26 cellular contexts compared by ENCODE assay signal in genomic region chr5:148523139-148523538, GRCh38.
DNase-seq lines count a peak whose midpoint lies in the region; TF ChIP-seq lines count a peak whose summit lies in the region.
"Had no signal": no experiment of that assay in that cellular context is flagged by ENCODE, and none has a peak within 500 bp of the region (broad histone marks: within the 10 kb centered on the region; RNA-seq: fewer than 3 reads in every experiment).

No MANE protein-coding gene starts in this region.

- WGBS in mesendoderm (ENCODE audit: extremely low coverage, insufficient coverage, low lambda C conversion rate): no CpG with 5 or more reads among the region's 5 CpGs

- H3K4me3 Mint-ChIP-seq in chondrocyte (ENCODE audit: unreplicated experiment): no peak overlapping the region
- H3K4me3 Mint-ChIP-seq: activated T-cell treated with anti-CD3 and anti-CD28 coated beads, Interleukin-2, amount 50 U/mL, for 24 hours; stimulated activated effector memory CD8-positive, alpha-beta T cell treated with anti-CD3 and anti-CD28 coated beads, Interleukin-12 subunit alpha, Interleukin-12 subunit beta, amount 100 ng/mL, for 72 hours; T-helper 1 cell treated with Interleukin-12 subunit alpha and Interleukin-12 subunit beta and Interleukin-4 antibody, amounts not matched to agents 30 μg/mL and 1 μg/mL, for 36 hours; type B pancreatic cell had no signal

- H3K36me3 Mint-ChIP-seq in chondrocyte (ENCODE audit: low read depth): no peaks in the 10 kb centered on the region
- H3K36me3 Mint-ChIP-seq: stimulated activated effector memory CD8-positive, alpha-beta T cell treated with anti-CD3 and anti-CD28 coated beads, Interleukin-12 subunit alpha, Interleukin-12 subunit beta, amount 100 ng/mL, for 72 hours; type B pancreatic cell had no signal

- no peak for TF ChIP-seq CTCF in WERI-Rb-1 (IDR thresholded peaks at IDR 0.05; ENCODE audit: low read depth, low read length)
- no peak for TF ChIP-seq CTCF in chondrocyte (IDR thresholded peaks at IDR 0.05)

- no peak overlapping the region for H2BK5ac ChIP-seq in mesendoderm (ENCODE audit: low read length)

- no peak overlapping the region for H2AK5ac ChIP-seq in mesendoderm (ENCODE audit: low read length)

- H2BK120ac ChIP-seq in mesendoderm (ENCODE audit: low read depth, low read length): no peak overlapping the region

- no peaks in the 10 kb centered on the region for H3K79me1 ChIP-seq in mesendoderm (ENCODE audit: low read length)

- no peak overlapping the region for H3K9ac ChIP-seq in mesendoderm (ENCODE audit: low read length)

- H3K23ac ChIP-seq in mesendoderm (ENCODE audit: low read length): no peak overlapping the region

- no peak overlapping the region for H3K56ac ChIP-seq in mesendoderm (ENCODE audit: low read length)

- no peak overlapping the region for H3K4ac ChIP-seq in mesendoderm (ENCODE audit: low read depth, low read length)

- peaks cover 12% of the 10 kb centered on the region for H3K27me3 Mint-ChIP-seq in chondrocyte (ENCODE audit: low read depth)

- H3K18ac ChIP-seq in mesendoderm (ENCODE audit: low read length): no peak overlapping the region

- H4K5ac ChIP-seq in mesendoderm (ENCODE audit: low read length): no peak overlapping the region

- H3K27ac Mint-ChIP-seq in chondrocyte (ENCODE audit: unreplicated experiment): no peak overlapping the region
- H3K27ac Mint-ChIP-seq: activated T-cell treated with anti-CD3 and anti-CD28 coated beads, Interleukin-2, amount 50 U/mL, for 24 hours; stimulated activated effector memory CD8-positive, alpha-beta T cell treated with anti-CD3 and anti-CD28 coated beads, Interleukin-12 subunit alpha, Interleukin-12 subunit beta, amount 100 ng/mL, for 72 hours; T-helper 1 cell treated with Interleukin-12 subunit alpha and Interleukin-12 subunit beta and Interleukin-4 antibody, amounts not matched to agents 30 μg/mL and 1 μg/mL, for 36 hours; type B pancreatic cell had no signal

- H3K79me2 ChIP-seq in mesendoderm (ENCODE audit: control insufficient read depth, insufficient read depth, low read length): no peaks in the 10 kb centered on the region

- H3K9me3 Mint-ChIP-seq in chondrocyte (ENCODE audit: low read depth): peaks cover under 1% of the 10 kb centered on the region
- H3K9me3 Mint-ChIP-seq: activated T-cell treated with anti-CD3 and anti-CD28 coated beads, Interleukin-2, amount 50 U/mL, for 24 hours; stimulated activated effector memory CD8-positive, alpha-beta T cell treated with anti-CD3 and anti-CD28 coated beads, Interleukin-12 subunit alpha, Interleukin-12 subunit beta, amount 100 ng/mL, for 72 hours; T-helper 1 cell treated with Interleukin-12 subunit alpha and Interleukin-12 subunit beta and Interleukin-4 antibody, amounts not matched to agents 30 μg/mL and 1 μg/mL, for 36 hours; type B pancreatic cell had no signal

- H3K27ac ChIP-seq in WERI-Rb-1: no peak overlapping the region
- H3K27ac ChIP-seq in mesendoderm (ENCODE audit: low read depth, low read length): no peak overlapping the region
- H3K27ac ChIP-seq: dorsolateral prefrontal cortex, Peyer's patch had no signal

- no peak overlapping the region for H4K8ac ChIP-seq in mesendoderm (ENCODE audit: low read depth, low read length)

- no peaks in the 10 kb centered on the region for H3K4me1 ChIP-seq in mesendoderm (ENCODE audit: control insufficient read depth, low read depth, low read length)
- H3K4me1 ChIP-seq: Peyer's patch had no signal

- H3K4me2 ChIP-seq in mesendoderm (ENCODE audit: low read length): no peak overlapping the region

- DNase-seq in NCI-H748 (lab: John Stamatoyannopoulos, UW; ENCODE audit: unreplicated experiment): peak; percentile 36
- no peak for DNase-seq in NCI-H748 treated with DMSO at 0.1 percent for 48 hours (lab: John Stamatoyannopoulos, UW)
- peak; percentile 35 for DNase-seq in NCI-H69 (lab: John Stamatoyannopoulos, UW)
- peak; percentile 7 for DNase-seq in WERI-Rb-1
- peak; percentile 30 for DNase-seq in mesendoderm
- DNase-seq in GM19238 (ENCODE audit: insufficient read length, low spot score): no peak
- DNase-seq in foreskin melanocyte: no peak
- DNase-seq in chondrocyte (ENCODE audit: low spot score): no peak
- DNase-seq: activated CD4-positive, alpha-beta T cell treated with anti-CD3 and anti-CD28 coated beads for 48 hours; activated T-cell treated with anti-CD3 and anti-CD28 coated beads, Interleukin-2, amount 50 U/mL, for 24 hours; AML-193; DMS79 treated with DMSO at 0.1 percent for 48 hours; dorsolateral prefrontal cortex; glutamatergic neuron; HCEC 1CT; IMR-90; NCI-H1105; NCI-H2029; NCI-H345; NK-92 treated with Interleukin-12 subunit alpha and Interleukin-12 subunit beta, amount 100 ng/mL, for 24 hours; Peyer's patch; posterior cingulate gyrus; stimulated activated CD4-positive, alpha-beta T cell treated with anti-CD3 and anti-CD28 coated beads, Interleukin-4, amount 100 ng/mL, for 24 hours had no signal

- H3K27me3 ChIP-seq in WERI-Rb-1 (ENCODE audit: insufficient read depth, low read depth, severe bottlenecking) (peaks cover 4% of the 10 kb centered on the region), mesendoderm (ENCODE audit: insufficient read depth, low read length, poor library complexity) (no peaks in the 10 kb centered on the region)
- H3K27me3 ChIP-seq: Peyer's patch had no signal

- H3K4me3 ChIP-seq in WERI-Rb-1 (ENCODE audit: low read depth, low read length) (no peak overlapping the region), mesendoderm (ENCODE audit: low read length) (no peak overlapping the region)
- H3K4me3 ChIP-seq: dorsolateral prefrontal cortex, Peyer's patch had no signal

- no peaks in the 10 kb centered on the region for H3K9me3 ChIP-seq in WERI-Rb-1 (ENCODE audit: severe bottlenecking)
- H3K9me3 ChIP-seq: Peyer's patch had no signal

- H3K4me1 Mint-ChIP-seq in chondrocyte (ENCODE audit: low read depth): no peaks in the 10 kb centered on the region
- H3K4me1 Mint-ChIP-seq: stimulated activated effector memory CD8-positive, alpha-beta T cell treated with anti-CD3 and anti-CD28 coated beads, Interleukin-12 subunit alpha, Interleukin-12 subunit beta, amount 100 ng/mL, for 72 hours had no signal

- H2BK15ac ChIP-seq in mesendoderm (replicated peaks; ENCODE audit: low read depth): no peak overlapping the region

- H3K36me3 ChIP-seq in WERI-Rb-1 (no peaks in the 10 kb centered on the region), mesendoderm (ENCODE audit: control insufficient read depth, insufficient read depth, low read length) (no peaks in the 10 kb centered on the region)
- H3K36me3 ChIP-seq: Peyer's patch had no signal

Comparison
In these comparisons a context has a peak if more than half of its experiments do, and no peak if none do; other contexts are left out.
1. DNase-seq: peak in NCI-H748 (single experiment), NCI-H69 (single experiment), WERI-Rb-1 (single experiment) and mesendoderm (single experiment); none in NCI-H748 treated with DMSO at 0.1 percent for 48 hours (single experiment), GM19238 (single experiment), foreskin melanocyte (single experiment) and chondrocyte (single experiment).